17 cellular contexts compared by ENCODE assay signal in the genomic region with DNA sequence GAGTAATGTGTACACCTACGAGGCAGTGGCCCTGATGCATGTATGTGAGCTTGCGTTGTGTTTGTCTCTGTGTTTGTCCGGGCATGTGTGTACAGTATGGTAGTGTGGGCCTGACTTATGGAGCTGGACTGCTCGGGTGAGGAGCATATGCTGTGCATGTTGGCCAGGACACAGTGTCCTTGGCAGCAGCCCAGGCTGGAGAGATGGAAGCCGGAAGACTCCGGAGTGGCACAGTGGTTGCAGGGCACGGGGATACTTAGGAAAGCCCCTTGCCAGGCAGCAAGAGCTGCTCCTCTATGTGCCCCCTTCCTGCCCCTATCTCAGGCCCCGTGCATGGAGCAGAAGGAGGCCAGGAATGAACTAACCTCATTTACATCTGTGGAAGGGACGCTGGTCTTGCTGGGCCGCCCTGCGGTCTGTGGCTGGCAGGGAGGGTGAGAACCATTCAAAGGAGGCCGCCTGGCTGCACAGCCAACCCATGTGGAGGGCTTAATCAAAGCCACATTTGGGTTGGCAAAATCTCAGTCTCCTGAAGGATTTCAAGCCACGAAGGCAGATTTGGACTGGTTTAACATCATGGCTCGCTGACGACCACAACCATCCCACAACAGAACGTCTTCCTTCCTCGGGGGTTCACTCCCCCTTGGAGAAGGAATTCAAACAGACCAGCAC. TPM values are rescaled to one million over a fixed set of nuclear protein-coding genes. Genes with fewer than 3 reads are reported as not detected.
A peak's percentile ranks its signal among the peaks of the same experiment; 100 is the strongest.
DNase-seq lines count a peak whose midpoint lies in the region; ATAC-seq, FAIRE-seq and TF ChIP-seq lines count a peak whose summit lies in the region.
"Had no signal": no experiment of that assay in that cellular context is flagged by ENCODE, and none has a peak within 500 bp of the region (broad histone marks: within the 10 kb centered on the region; RNA-seq: fewer than 3 reads in every experiment).

No MANE protein-coding gene starts in this region.

- H3K27ac ChIP-seq in A549 = no peak overlapping the region
- H3K27ac ChIP-seq: SJSA1 had no signal

- TF ChIP-seq RAD21 in A549 (conservative IDR thresholded peaks at IDR 0.05 in 1 of 2, IDR thresholded peaks at IDR 0.05 in 1 of 2) = no peak

- no peak overlapping the region for H3K4me3 Mint-ChIP-seq in osteocyte (ENCODE audit: unreplicated experiment)
- H3K4me3 Mint-ChIP-seq: H9 had no signal

- H3K4me1 ChIP-seq in A549 = peaks cover 5% of the 10 kb centered on the region; the same call in 2 of the 3 replicates
- H3K4me1 ChIP-seq: SJSA1 had no signal

- H3K4me3 ChIP-seq in A549 (no peak overlapping the region), astrocyte of the cerebellum (ENCODE audit: low read depth, low read length) (no peak overlapping the region)
- H3K4me3 ChIP-seq: GM12878, SJSA1 had no signal

- no peak overlapping the region for H3K4me2 ChIP-seq in A549

- peaks cover 4% of the 10 kb centered on the region; the same call in 2 of the 3 replicates for H3K9me3 ChIP-seq in A549
- H3K9me3 ChIP-seq: SJSA1 had no signal

- in situ Hi-C loops in astrocyte of the cerebellum (cut with HindIII; ENCODE audit: low sequenced_read_pairs) = no loop called here

- WGBS in A549 (ENCODE audit: missing lambda C conversion rate) = 74% methylated on average over 17 of the region's 17 CpGs

- peak overlapping the region; percentile 31 for H3K27ac Mint-ChIP-seq in osteocyte (ENCODE audit: unreplicated experiment)
- H3K27ac Mint-ChIP-seq: H9 had no signal

- H3K36me3 Mint-ChIP-seq in osteocyte (ENCODE audit: unreplicated experiment) = peaks cover 4% of the 10 kb centered on the region

- FAIRE-seq in A549 (lab: Jason Lieb, UNC) = no peak
- FAIRE-seq: endometrium, small intestine had no signal

- TF ChIP-seq POLR2A in A549 (IDR thresholded peaks at IDR 0.05; ENCODE audit: low read length) = no peak

- TF ChIP-seq EP300 in A549 (IDR thresholded peaks at IDR 0.05) = no peak

- ATAC-seq in A549 (peak; percentile 30 to 31; a peak in 4 of 6 replicates), HG02610 (IDR thresholded peaks at IDR 0.05; ENCODE audit: unreplicated experiment) (no peak)
- ATAC-seq: GM12878 had no signal

- H3K4me1 Mint-ChIP-seq in osteocyte (ENCODE audit: unreplicated experiment) = no peaks in the 10 kb centered on the region

- CTCF ChIA-PET in A549 (lab: Yijun Ruan, JAX) = interaction anchor here (0.7 to 14.9 kb wide), 7 partner anchors 9 to 679 kb away, joined by 3 to 344 read pairs (median 5); no protein-coding TSS in a partner anchor

- POLR2A ChIA-PET in A549 (lab: Yijun Ruan, JAX) = no interaction called here

- no peak for DNase-seq in A549 (ENCODE audit: low read depth in 1 of 2, low spot score in 1 of 2)
- peak; percentile 97 for DNase-seq in astrocyte of the cerebellum (ENCODE audit: low read depth)
- DNase-seq in globus pallidus (ENCODE audit: low spot score) = peak; percentile 40
- DNase-seq in osteocyte (ENCODE audit: extremely low spot score, unreplicated experiment) = no peak
- no peak for DNase-seq in UCSD-AML1 (lab: John Stamatoyannopoulos, UW; ENCODE audit: unreplicated experiment)
- DNase-seq in SIG-M5 treated with dmso at 0.1 percent for 504 hours (lab: John Stamatoyannopoulos, UW; ENCODE audit: unreplicated experiment) = no peak
- no peak for DNase-seq in SKM-1 treated with dmso at 0.1 percent for 144 hours (lab: John Stamatoyannopoulos, UW; ENCODE audit: unreplicated experiment)
- DNase-seq: DMS53, H9, NCI-H1092 treated with DMSO at 0.1 percent for 48 hours, NCI-H748 treated with DMSO at 0.1 percent for 48 hours, small intestine had no signal

- H3K9me3 Mint-ChIP-seq in osteocyte (ENCODE audit: unreplicated experiment) = no peaks in the 10 kb centered on the region

- TF ChIP-seq CTCF in A549 (IDR thresholded peaks at IDR 0.05) (no peak), astrocyte of the cerebellum (IDR thresholded peaks at IDR 0.05; ENCODE audit: low read depth, low read length, missing control alignments) (no peak), osteocyte (IDR thresholded peaks at IDR 0.05) (no peak)

- no peaks in the 10 kb centered on the region for H3K27me3 Mint-ChIP-seq in osteocyte (ENCODE audit: unreplicated experiment)

TF ChIP-seq in A549, 52 proteins besides CTCF, POLR2A, EP300 and RAD21:
- TF ChIP-seq, protein P1, sequence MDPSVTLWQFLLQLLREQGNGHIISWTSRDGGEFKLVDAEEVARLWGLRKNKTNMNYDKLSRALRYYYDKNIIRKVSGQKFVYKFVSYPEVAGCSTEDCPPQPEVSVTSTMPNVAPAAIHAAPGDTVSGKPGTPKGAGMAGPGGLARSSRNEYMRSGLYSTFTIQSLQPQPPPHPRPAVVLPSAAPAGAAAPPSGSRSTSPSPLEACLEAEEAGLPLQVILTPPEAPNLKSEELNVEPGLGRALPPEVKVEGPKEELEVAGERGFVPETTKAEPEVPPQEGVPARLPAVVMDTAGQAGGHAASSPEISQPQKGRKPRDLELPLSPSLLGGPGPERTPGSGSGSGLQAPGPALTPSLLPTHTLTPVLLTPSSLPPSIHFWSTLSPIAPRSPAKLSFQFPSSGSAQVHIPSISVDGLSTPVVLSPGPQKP (IDR thresholded peaks at IDR 0.05; ENCODE audit: low read depth, low read length) = no peak
- no peak for TF ChIP-seq CBX2 (IDR thresholded peaks at IDR 0.05; ENCODE audit: borderline replicate concordance, low read depth)
- no peak for TF ChIP-seq BHLHE40 (IDR thresholded peaks at IDR 0.05; ENCODE audit: low read depth, low read length)
- TF ChIP-seq, protein P2, sequence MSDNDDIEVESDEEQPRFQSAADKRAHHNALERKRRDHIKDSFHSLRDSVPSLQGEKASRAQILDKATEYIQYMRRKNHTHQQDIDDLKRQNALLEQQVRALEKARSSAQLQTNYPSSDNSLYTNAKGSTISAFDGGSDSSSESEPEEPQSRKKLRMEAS (IDR thresholded peaks at IDR 0.05) = no peak
- no peak for TF ChIP-seq PHF8 (IDR thresholded peaks at IDR 0.05; ENCODE audit: borderline replicate concordance, low read depth)
- TF ChIP-seq KDM1A (IDR thresholded peaks at IDR 0.05; ENCODE audit: low read depth) = no peak
- TF ChIP-seq, protein P3, sequence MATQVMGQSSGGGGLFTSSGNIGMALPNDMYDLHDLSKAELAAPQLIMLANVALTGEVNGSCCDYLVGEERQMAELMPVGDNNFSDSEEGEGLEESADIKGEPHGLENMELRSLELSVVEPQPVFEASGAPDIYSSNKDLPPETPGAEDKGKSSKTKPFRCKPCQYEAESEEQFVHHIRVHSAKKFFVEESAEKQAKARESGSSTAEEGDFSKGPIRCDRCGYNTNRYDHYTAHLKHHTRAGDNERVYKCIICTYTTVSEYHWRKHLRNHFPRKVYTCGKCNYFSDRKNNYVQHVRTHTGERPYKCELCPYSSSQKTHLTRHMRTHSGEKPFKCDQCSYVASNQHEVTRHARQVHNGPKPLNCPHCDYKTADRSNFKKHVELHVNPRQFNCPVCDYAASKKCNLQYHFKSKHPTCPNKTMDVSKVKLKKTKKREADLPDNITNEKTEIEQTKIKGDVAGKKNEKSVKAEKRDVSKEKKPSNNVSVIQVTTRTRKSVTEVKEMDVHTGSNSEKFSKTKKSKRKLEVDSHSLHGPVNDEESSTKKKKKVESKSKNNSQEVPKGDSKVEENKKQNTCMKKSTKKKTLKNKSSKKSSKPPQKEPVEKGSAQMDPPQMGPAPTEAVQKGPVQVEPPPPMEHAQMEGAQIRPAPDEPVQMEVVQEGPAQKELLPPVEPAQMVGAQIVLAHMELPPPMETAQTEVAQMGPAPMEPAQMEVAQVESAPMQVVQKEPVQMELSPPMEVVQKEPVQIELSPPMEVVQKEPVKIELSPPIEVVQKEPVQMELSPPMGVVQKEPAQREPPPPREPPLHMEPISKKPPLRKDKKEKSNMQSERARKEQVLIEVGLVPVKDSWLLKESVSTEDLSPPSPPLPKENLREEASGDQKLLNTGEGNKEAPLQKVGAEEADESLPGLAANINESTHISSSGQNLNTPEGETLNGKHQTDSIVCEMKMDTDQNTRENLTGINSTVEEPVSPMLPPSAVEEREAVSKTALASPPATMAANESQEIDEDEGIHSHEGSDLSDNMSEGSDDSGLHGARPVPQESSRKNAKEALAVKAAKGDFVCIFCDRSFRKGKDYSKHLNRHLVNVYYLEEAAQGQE (IDR thresholded peaks at IDR 0.05) = no peak
- no peak for TF ChIP-seq CBX8 (IDR thresholded peaks at IDR 0.05)
- no peak for TF ChIP-seq ZSCAN20 (CRISPR knock-in tag; IDR thresholded peaks at IDR 0.05)
- no peak for TF ChIP-seq EHF (CRISPR knock-in tag; IDR thresholded peaks at IDR 0.05)

RNA-seq across cellular contexts. Expression of gene RCVRN, which starts 32.2 kb away (rescaled TPM):
- polyA plus RNA-seq in A549 (2011; rRNA removed) = not detected in 2 replicates
- polyA plus RNA-seq in A549 (2012; cell fraction: cytosol; rRNA removed) = not detected in 2 replicates
- polyA plus RNA-seq in A549 (2012; cell fraction: nucleus; rRNA removed) = not detected in 2 replicates
- polyA plus RNA-seq in A549 (2017; fragmentation: RNase III; extraction: RNeasy Plus Mini Kit Qiagen cat#74134 plus additional on column Dnase treatment) = not detected in 3 replicates
- polyA minus RNA-seq in A549 (2011; rRNA and poly(A)+ RNA removed) = not detected in 2 replicates
- total RNA-seq in osteocyte = 0.34 TPM in 1 of 2 replicates, not detected in the other
- total RNA-seq: A172, H9 had no signal

Comparison
In these comparisons a context has a peak if more than half of its experiments do, and no peak if none do; other contexts are left out.
1. DNase-seq: peak in astrocyte of the cerebellum (single experiment) and globus pallidus (single experiment); none in A549 (0 of 2), osteocyte (single experiment), UCSD-AML1 (single experiment), SIG-M5 treated with dmso at 0.1 percent for 504 hours (single experiment) and SKM-1 treated with dmso at 0.1 percent for 144 hours (single experiment).